7 cellular contexts compared by ENCODE assay signal in genomic region chr10:13160934-13161266, GRCh38. TPM values are rescaled to one million over a fixed set of nuclear protein-coding genes. Genes with fewer than 3 reads are reported as not detected.
DNase-seq lines count a peak whose midpoint lies in the region; ATAC-seq and TF ChIP-seq lines count a peak whose summit lies in the region.

No MANE protein-coding gene starts in this region.

- H3K79me1 ChIP-seq in IMR-90 (ENCODE audit: low read depth in 1 of 2, low read length in 2 of 2): peaks cover 4 to 15% of the 10 kb centered on the region in 2 experiments; a peak in 3 of 4 replicates

- peak overlapping the region; percentile 92 for H3K23ac ChIP-seq in IMR-90 (ENCODE audit: low read depth, low read length)

- peak overlapping the region; percentile 39; the same call in 1 of the 2 replicates for H3K27ac ChIP-seq in IMR-90 (ENCODE audit: insufficient read depth, low read length)
- H3K27ac ChIP-seq in skin epidermis: peak overlapping the region in 1 of 21 experiments; percentile 13

- peak overlapping the region; percentile 89 for H2BK120ac ChIP-seq in IMR-90 (ENCODE audit: low read depth, low read length)

- TF ChIP-seq CTCF in IMR-90 (conservative IDR thresholded peaks at IDR 0.05; ENCODE audit: low read depth, low read length): no peak

- peak overlapping the region; percentile 47; the same call in 1 of the 2 replicates for H4K5ac ChIP-seq in IMR-90 (ENCODE audit: low read depth, low read length)

- H4K8ac ChIP-seq in IMR-90 (ENCODE audit: low read depth in 2 of 2, low read length in 2 of 2): peak overlapping the region; percentile 76 to 98

- peak overlapping the region; percentile 93 for H3K56ac ChIP-seq in IMR-90 (ENCODE audit: extremely low read depth, insufficient read depth, low read length)

- in situ Hi-C loops in IMR-90 (cut with MboI; ENCODE audit: low sequenced_read_pairs): no loop called here

- no peak overlapping the region for H2AK5ac ChIP-seq in IMR-90 (ENCODE audit: low read depth, low read length)

- ATAC-seq in GM19452 (IDR thresholded peaks at IDR 0.05; ENCODE audit: unreplicated experiment) (peak; percentile 40), IMR-90 (ENCODE audit: low read depth) (peak; percentile 27), GM18519 (IDR thresholded peaks at IDR 0.05; ENCODE audit: low FRiP score, unreplicated experiment) (no peak)

- H2AK9ac ChIP-seq in IMR-90 (replicated peaks; ENCODE audit: low read depth, low read length, poor library complexity): peak overlapping the region; percentile 86

- intact Hi-C loops in IMR-90 (cut with micrococcal nuclease): loop anchor here (1.0 kb wide), 2 partner anchors 116 to 141 kb away; no protein-coding TSS in a partner anchor

- DNase-seq in IMR-90 (no peak), NCI-H69 (lab: John Stamatoyannopoulos, UW) (no peak), SIG-M5 treated with dmso at 0.1 percent for 504 hours (lab: John Stamatoyannopoulos, UW; ENCODE audit: unreplicated experiment) (no peak)

- WGBS in IMR-90 (ENCODE audit: extremely low coverage in 2 of 2, insufficient read length in 1 of 2), 2 experiments: 0% methylated on average over 2 of the region's 4 CpGs; no CpG with 5 or more reads in 1 of the 2 experiments

- H3K27me3 ChIP-seq in IMR-90 (ENCODE audit: control insufficient read depth, insufficient read depth, low read length) (no peaks in the 10 kb centered on the region), endocrine pancreas (ENCODE audit: control insufficient read depth, insufficient read depth, low read length) (no peaks in the 10 kb centered on the region)

- peak overlapping the region; percentile 45 for H2BK5ac ChIP-seq in IMR-90 (ENCODE audit: low read depth, low read length, poor library complexity, severe bottlenecking)

- dilution Hi-C loops in IMR-90 (cut with HindIII; ENCODE audit: low sequenced_read_pairs, unreplicated experiment): no loop called here

- POLR2A ChIA-PET in IMR-90 (lab: Charles Lee; ENCODE audit: unreplicated experiment): no interaction called here

- no peaks in the 10 kb centered on the region; the same call in 1 of the 2 replicates for H3K4me1 ChIP-seq in IMR-90 (ENCODE audit: control insufficient read depth, insufficient read depth, low read length)
- H3K4me1 ChIP-seq in endocrine pancreas (ENCODE audit: control insufficient read depth, insufficient read depth, low read length): no peaks in the 10 kb centered on the region

- H3K4me2 ChIP-seq in IMR-90 (ENCODE audit: low read depth, low read length): peak overlapping the region; percentile 86

- no peak for TF ChIP-seq RAD21 in IMR-90 (IDR thresholded peaks at IDR 0.05; ENCODE audit: low read length)

- H3K4me3 ChIP-seq in IMR-90 (ENCODE audit: insufficient read depth, low read depth, low read length) (peak overlapping the region; percentile 50), endocrine pancreas (ENCODE audit: control insufficient read depth, insufficient read depth, low read length) (peak overlapping the region; percentile 74), skin epidermis (peak overlapping the region; percentile 14 to 57 (median 43))

- CTCF ChIA-PET in IMR-90 (lab: Yijun Ruan, JAX): interaction anchor here (0.6 to 0.9 kb wide), 3 partner anchors 15 to 814 kb away, joined by 3 read pairs; no protein-coding TSS in a partner anchor

- no peak for TF ChIP-seq POLR2A in IMR-90 (IDR thresholded peaks at IDR 0.05; ENCODE audit: low read depth, low read length)

- BruUV-seq in IMR-90 (replicated peaks; lab: Mats Ljungman, UMichigan): no TSS peak

- peak overlapping the region; percentile 99 for H2AFZ ChIP-seq in IMR-90 (replicated peaks; ENCODE audit: low read length, poor library complexity)

- peak overlapping the region; percentile 80; the same call in 1 of the 2 replicates for H4K91ac ChIP-seq in IMR-90 (ENCODE audit: insufficient read depth, low read depth, low read length)

- H2BK15ac ChIP-seq in IMR-90 (ENCODE audit: low read depth, low read length): no peak overlapping the region; the same call in 2 of the 3 replicates

- H3K36me3 ChIP-seq in IMR-90 (ENCODE audit: control insufficient read depth, insufficient read depth, low read length): no peaks in the 10 kb centered on the region
- H3K36me3 ChIP-seq in endocrine pancreas (ENCODE audit: control insufficient read depth, insufficient read depth, low read length): no peaks in the 10 kb centered on the region

- H3K9me1 ChIP-seq in IMR-90 (ENCODE audit: insufficient read depth, low read length): no peaks in the 10 kb centered on the region; the same call in 1 of the 2 replicates

- H2BK20ac ChIP-seq in IMR-90 (ENCODE audit: low read depth, low read length): peak overlapping the region; percentile 78; the same call in 1 of the 2 replicates

- peak overlapping the region; percentile 93 for H3K4ac ChIP-seq in IMR-90 (ENCODE audit: low read depth, low read length)

- H3K9me3 ChIP-seq in IMR-90 (ENCODE audit: control insufficient read depth, insufficient read depth, low read length): no peaks in the 10 kb centered on the region
- H3K9me3 ChIP-seq in endocrine pancreas (ENCODE audit: control insufficient read depth, low read length): no peaks in the 10 kb centered on the region

- H4K20me1 ChIP-seq in IMR-90 (ENCODE audit: insufficient read depth, low read length): no peaks in the 10 kb centered on the region

- peak overlapping the region; percentile 99 for H3K14ac ChIP-seq in IMR-90 (replicated peaks; ENCODE audit: low read depth, low read length)

- no peak overlapping the region for H3K18ac ChIP-seq in IMR-90 (ENCODE audit: low read depth, low read length)

- H3K9ac ChIP-seq in IMR-90 (ENCODE audit: low read depth, low read length) (peak overlapping the region; percentile 79), endocrine pancreas (ENCODE audit: control insufficient read depth, insufficient read depth, low read length) (peak overlapping the region; percentile 62)

TF ChIP-seq in IMR-90, 13 proteins besides CTCF, POLR2A, EP300 and RAD21:
- TF ChIP-seq MAFK (IDR thresholded peaks at IDR 0.05; ENCODE audit: low read depth, low read length) (no peak), RFX5 (IDR thresholded peaks at IDR 0.05; ENCODE audit: low read depth, low read length) (no peak), FOS (IDR thresholded peaks at IDR 0.05; ENCODE audit: low read depth, low read length) (no peak)

RNA-seq across cellular contexts. Expression of gene MCM10, which starts 0.5 kb away (rescaled TPM):
- total RNA-seq in IMR-90 (2012; rRNA removed): 11.8 and 14.4 TPM in 2 replicates
- 4.9 and 5.4 TPM in 2 replicates for polyA plus RNA-seq in IMR-90 (2012; rRNA removed)
- 0.69 and 1.3 TPM in 2 replicates for polyA plus RNA-seq in IMR-90 (2012; cell fraction: cytosol; rRNA removed)
- polyA plus RNA-seq in IMR-90 (2012; cell fraction: nucleus; rRNA removed; ENCODE audit: low replicate concordance): 1.1 and 3.5 TPM in 2 replicates
